1 cellular context compared by ENCODE assay signal in genomic region chr6:30396833-30397479, GRCh38.
A peak's percentile ranks its signal among the peaks of the same experiment; 100 is the strongest.
TF ChIP-seq lines count a peak whose summit lies in the region.

No MANE protein-coding gene starts in this region.

TF ChIP-seq in HepG2, 621 proteins besides CTCF, POLR2A, EP300 and RAD21 (continued from another document and continues in another):
- TF ChIP-seq XRCC5 (optimal IDR thresholded peaks at IDR 0.05; ENCODE audit: low read length) (peak; percentile 96), ZNF674 (CRISPR knock-in tag; IDR thresholded peaks at IDR 0.05; ENCODE audit: low read depth) (no peak), ZNF629 (CRISPR knock-in tag; conservative IDR thresholded peaks at IDR 0.05) (no peak), FOXA1 (IDR thresholded peaks at IDR 0.05) (no peak), FOXA1 (CRISPR knock-in tag; IDR thresholded peaks at IDR 0.05) (no peak), RFXANK (CRISPR knock-in tag; IDR thresholded peaks at IDR 0.05) (no peak), ZNF773 (CRISPR knock-in tag; IDR thresholded peaks at IDR 0.05; ENCODE audit: borderline replicate concordance) (no peak), FOXO4 (CRISPR knock-in tag; conservative IDR thresholded peaks at IDR 0.05) (0 out of 2 replicates have a peak, but pooled peaks have one; percentile 16), NR2F2 (IDR thresholded peaks at IDR 0.05; ENCODE audit: borderline replicate concordance, low read depth) (no peak), ZNF503 (CRISPR knock-in tag; IDR thresholded peaks at IDR 0.05) (no peak), KLF15 (CRISPR knock-in tag; IDR thresholded peaks at IDR 0.05; ENCODE audit: borderline replicate concordance) (no peak), ZNF281 (CRISPR knock-in tag; IDR thresholded peaks at IDR 0.05; ENCODE audit: borderline replicate concordance) (no peak), ZNF414 (CRISPR knock-in tag; IDR thresholded peaks at IDR 0.05) (no peak), ZSCAN29 (CRISPR knock-in tag; conservative IDR thresholded peaks at IDR 0.05) (no peak), ELK4 (CRISPR knock-in tag; IDR thresholded peaks at IDR 0.05; ENCODE audit: borderline replicate concordance) (no peak), TRIM24 (CRISPR knock-in tag; IDR thresholded peaks at IDR 0.05) (no peak), PRPF4 (IDR thresholded peaks at IDR 0.05; ENCODE audit: low read depth, low read length, poor library complexity, severe bottlenecking) (no peak), ERF (CRISPR knock-in tag; IDR thresholded peaks at IDR 0.05) (no peak), E2F2 (CRISPR knock-in tag; IDR thresholded peaks at IDR 0.05; ENCODE audit: borderline replicate concordance) (no peak), E2F5 (CRISPR knock-in tag; conservative IDR thresholded peaks at IDR 0.05) (no peak), TBX3 (IDR thresholded peaks at IDR 0.05; ENCODE audit: borderline replicate concordance) (no peak), ZNF230 (CRISPR knock-in tag; IDR thresholded peaks at IDR 0.05) (no peak), ZNF335 (CRISPR knock-in tag; IDR thresholded peaks at IDR 0.05) (no peak), RBM39 (IDR thresholded peaks at IDR 0.05; ENCODE audit: low read depth, low read length, poor library complexity, severe bottlenecking) (peak; percentile 52), HMGXB4 (CRISPR knock-in tag; IDR thresholded peaks at IDR 0.05; ENCODE audit: borderline replicate concordance in 1 of 2, low read depth in 1 of 2) (peak; percentile 30 to 49; a peak in 1 of 4 replicates), SIN3B (IDR thresholded peaks at IDR 0.05; ENCODE audit: low read length) (no peak), ZNF468 (CRISPR knock-in tag; IDR thresholded peaks at IDR 0.05) (no peak), BHLHE40 (IDR thresholded peaks at IDR 0.05; ENCODE audit: low read length) (peak; percentile 25; the same call in 1 of the 2 replicates), MIER3 (CRISPR knock-in tag; IDR thresholded peaks at IDR 0.05; ENCODE audit: borderline replicate concordance) (no peak), PTBP1 (IDR thresholded peaks at IDR 0.05; ENCODE audit: low read depth, low read length, poor library complexity, severe bottlenecking) (no peak), ZNF562 (CRISPR knock-in tag; IDR thresholded peaks at IDR 0.05; ENCODE audit: borderline replicate concordance) (no peak), ZSCAN20 (CRISPR knock-in tag; IDR thresholded peaks at IDR 0.05; ENCODE audit: borderline replicate concordance) (no peak), TOPORS (CRISPR knock-in tag; IDR thresholded peaks at IDR 0.05) (no peak), ZNF431 (CRISPR knock-in tag; IDR thresholded peaks at IDR 0.05; ENCODE audit: borderline replicate concordance, low read depth) (no peak), BRD4 (CRISPR knock-in tag; IDR thresholded peaks at IDR 0.05) (no peak), TBX2 (CRISPR knock-in tag; IDR thresholded peaks at IDR 0.05; ENCODE audit: borderline replicate concordance) (no peak), TGIF2 (CRISPR knock-in tag; IDR thresholded peaks at IDR 0.05) (no peak), GFI1 (CRISPR knock-in tag; IDR thresholded peaks at IDR 0.05; ENCODE audit: borderline replicate concordance) (no peak)
- TF ChIP-seq, protein P1, sequence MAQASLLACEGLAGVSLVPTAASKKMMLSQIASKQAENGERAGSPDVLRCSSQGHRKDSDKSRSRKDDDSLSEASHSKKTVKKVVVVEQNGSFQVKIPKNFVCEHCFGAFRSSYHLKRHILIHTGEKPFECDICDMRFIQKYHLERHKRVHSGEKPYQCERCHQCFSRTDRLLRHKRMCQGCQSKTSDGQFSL (CRISPR knock-in tag; IDR thresholded peaks at IDR 0.05): no peak
- TF ChIP-seq, protein P2, sequence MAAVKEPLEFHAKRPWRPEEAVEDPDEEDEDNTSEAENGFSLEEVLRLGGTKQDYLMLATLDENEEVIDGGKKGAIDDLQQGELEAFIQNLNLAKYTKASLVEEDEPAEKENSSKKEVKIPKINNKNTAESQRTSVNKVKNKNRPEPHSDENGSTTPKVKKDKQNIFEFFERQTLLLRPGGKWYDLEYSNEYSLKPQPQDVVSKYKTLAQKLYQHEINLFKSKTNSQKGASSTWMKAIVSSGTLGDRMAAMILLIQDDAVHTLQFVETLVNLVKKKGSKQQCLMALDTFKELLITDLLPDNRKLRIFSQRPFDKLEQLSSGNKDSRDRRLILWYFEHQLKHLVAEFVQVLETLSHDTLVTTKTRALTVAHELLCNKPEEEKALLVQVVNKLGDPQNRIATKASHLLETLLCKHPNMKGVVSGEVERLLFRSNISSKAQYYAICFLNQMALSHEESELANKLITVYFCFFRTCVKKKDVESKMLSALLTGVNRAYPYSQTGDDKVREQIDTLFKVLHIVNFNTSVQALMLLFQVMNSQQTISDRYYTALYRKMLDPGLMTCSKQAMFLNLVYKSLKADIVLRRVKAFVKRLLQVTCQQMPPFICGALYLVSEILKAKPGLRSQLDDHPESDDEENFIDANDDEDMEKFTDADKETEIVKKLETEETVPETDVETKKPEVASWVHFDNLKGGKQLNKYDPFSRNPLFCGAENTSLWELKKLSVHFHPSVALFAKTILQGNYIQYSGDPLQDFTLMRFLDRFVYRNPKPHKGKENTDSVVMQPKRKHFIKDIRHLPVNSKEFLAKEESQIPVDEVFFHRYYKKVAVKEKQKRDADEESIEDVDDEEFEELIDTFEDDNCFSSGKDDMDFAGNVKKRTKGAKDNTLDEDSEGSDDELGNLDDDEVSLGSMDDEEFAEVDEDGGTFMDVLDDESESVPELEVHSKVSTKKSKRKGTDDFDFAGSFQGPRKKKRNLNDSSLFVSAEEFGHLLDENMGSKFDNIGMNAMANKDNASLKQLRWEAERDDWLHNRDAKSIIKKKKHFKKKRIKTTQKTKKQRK (IDR thresholded peaks at IDR 0.05; ENCODE audit: low read length): no peak
- TF ChIP-seq, protein P3, sequence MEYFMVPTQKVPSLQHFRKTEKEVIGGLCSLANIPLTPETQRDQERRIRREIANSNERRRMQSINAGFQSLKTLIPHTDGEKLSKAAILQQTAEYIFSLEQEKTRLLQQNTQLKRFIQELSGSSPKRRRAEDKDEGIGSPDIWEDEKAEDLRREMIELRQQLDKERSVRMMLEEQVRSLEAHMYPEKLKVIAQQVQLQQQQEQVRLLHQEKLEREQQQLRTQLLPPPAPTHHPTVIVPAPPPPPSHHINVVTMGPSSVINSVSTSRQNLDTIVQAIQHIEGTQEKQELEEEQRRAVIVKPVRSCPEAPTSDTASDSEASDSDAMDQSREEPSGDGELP (IDR thresholded peaks at IDR 0.05; ENCODE audit: borderline replicate concordance, low read depth): no peak
